In the genomic region with DNA sequence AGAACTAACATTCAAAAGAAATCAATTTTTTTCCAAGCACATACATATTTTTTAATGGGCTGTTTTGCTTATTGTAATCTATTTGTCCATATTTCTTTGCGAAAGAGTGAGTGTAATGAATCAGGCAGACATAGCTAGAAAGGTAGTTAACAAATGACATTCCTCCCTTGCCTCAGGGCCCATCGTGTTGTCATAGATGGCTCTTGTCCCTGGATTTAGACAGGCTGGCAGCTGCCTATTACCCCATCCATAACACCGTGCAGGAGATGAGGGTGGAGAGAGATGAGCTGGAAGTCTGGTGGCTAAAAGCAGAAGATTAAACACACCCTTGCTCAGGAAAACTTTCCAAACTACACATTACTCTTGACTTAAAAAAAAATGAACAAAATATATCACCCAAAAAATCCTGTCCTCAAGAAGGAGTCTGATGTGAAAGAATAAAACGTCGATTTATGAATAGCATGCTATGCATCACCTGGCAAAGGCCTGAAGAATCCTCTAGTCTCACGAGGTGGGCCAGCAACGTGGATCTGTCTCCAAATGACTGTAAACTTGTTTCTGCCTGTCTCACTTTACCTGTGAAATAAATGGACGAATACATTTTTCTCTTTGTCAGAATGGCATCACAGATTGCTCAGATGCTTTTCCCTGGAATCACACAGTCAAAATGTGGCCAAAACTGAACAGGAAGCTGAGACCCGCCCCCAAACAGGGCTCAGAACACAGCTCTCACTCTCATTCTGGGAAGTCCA, we compare ENCODE assay signal across 15 cellular contexts.
"Had no signal": no experiment of that assay in that cellular context is flagged by ENCODE, and none has a peak within 500 bp of the region (broad histone marks: within the 10 kb centered on the region; RNA-seq: fewer than 3 reads in every experiment).

No MANE protein-coding gene starts in this region.

- H3K4me1 Mint-ChIP-seq: immature natural killer cell; naive thymus-derived CD8-positive, alpha-beta T cell; stimulated activated naive B cell treated with anti-CD40 and anti-IgM and Interleukin-4, amounts not matched to agents 10 μg/mL and 1 μg/mL and 100 μg/mL, for 72 hours had no signal

- H3K36me3 Mint-ChIP-seq: immature natural killer cell; naive thymus-derived CD8-positive, alpha-beta T cell; stimulated activated naive B cell treated with anti-CD40 and anti-IgM and Interleukin-4, amounts not matched to agents 10 μg/mL and 1 μg/mL and 100 μg/mL, for 72 hours had no signal

- DNase-seq: effector memory CD8-positive, alpha-beta T cell; erythroblast; gastrocnemius medialis; immature natural killer cell; mucosa of descending colon; naive thymus-derived CD8-positive, alpha-beta T cell; posterior cingulate gyrus; sigmoid colon; stimulated activated CD4-positive, alpha-beta T cell treated with anti-CD3 and anti-CD28 coated beads, Interleukin-2, amount 100 ng/mL, for 24 hours; stimulated activated CD4-positive, alpha-beta T cell treated with anti-CD3 and anti-CD28 coated beads, Interleukin-4, amount 100 ng/mL, for 4 hours; stimulated activated naive B cell treated with anti-CD40 and anti-IgM and Interleukin-4, amounts not matched to agents 10 μg/mL and 1 μg/mL and 100 μg/mL, for 72 hours; thyroid gland; upper lobe of right lung had no signal

- H3K4me3 Mint-ChIP-seq: effector memory CD8-positive, alpha-beta T cell; immature natural killer cell; naive thymus-derived CD8-positive, alpha-beta T cell; stimulated activated naive B cell treated with anti-CD40 and anti-IgM and Interleukin-4, amounts not matched to agents 10 μg/mL and 1 μg/mL and 100 μg/mL, for 72 hours had no signal

- H3K27ac Mint-ChIP-seq: effector memory CD8-positive, alpha-beta T cell; immature natural killer cell; stimulated activated naive B cell treated with anti-CD40 and anti-IgM and Interleukin-4, amounts not matched to agents 10 μg/mL and 1 μg/mL and 100 μg/mL, for 72 hours had no signal

- ATAC-seq: effector memory CD8-positive, alpha-beta T cell; gastrocnemius medialis; mucosa of descending colon; naive thymus-derived CD8-positive, alpha-beta T cell; stimulated activated naive B cell treated with anti-CD40 and anti-IgM and Interleukin-4, amounts not matched to agents 10 μg/mL and 1 μg/mL and 100 μg/mL, for 72 hours; upper lobe of right lung had no signal

- H3K9me3 Mint-ChIP-seq: effector memory CD8-positive, alpha-beta T cell; immature natural killer cell; stimulated activated naive B cell treated with anti-CD40 and anti-IgM and Interleukin-4, amounts not matched to agents 10 μg/mL and 1 μg/mL and 100 μg/mL, for 72 hours had no signal

- H3K36me3 ChIP-seq: gastrocnemius medialis, sigmoid colon, thyroid gland, upper lobe of right lung, vagina had no signal

- H3K27me3 Mint-ChIP-seq: effector memory CD8-positive, alpha-beta T cell; stimulated activated naive B cell treated with anti-CD40 and anti-IgM and Interleukin-4, amounts not matched to agents 10 μg/mL and 1 μg/mL and 100 μg/mL, for 72 hours had no signal

- H3K9me3 ChIP-seq: gastrocnemius medialis, mucosa of descending colon, sigmoid colon, thyroid gland, upper lobe of right lung, vagina had no signal

- H3K27ac ChIP-seq: gastrocnemius medialis, sigmoid colon, thyroid gland, upper lobe of right lung, vagina had no signal

- H3K27me3 ChIP-seq: gastrocnemius medialis, sigmoid colon, thyroid gland, upper lobe of right lung, vagina had no signal

- H3K4me1 ChIP-seq: gastrocnemius medialis, sigmoid colon, thyroid gland, upper lobe of right lung, vagina had no signal

- H3K4me3 ChIP-seq: gastrocnemius medialis, mucosa of descending colon, sigmoid colon, skin epidermis, thyroid gland, upper lobe of right lung, vagina had no signal
